ENCODE assay signal across 10 cellular contexts in the genomic region with DNA sequence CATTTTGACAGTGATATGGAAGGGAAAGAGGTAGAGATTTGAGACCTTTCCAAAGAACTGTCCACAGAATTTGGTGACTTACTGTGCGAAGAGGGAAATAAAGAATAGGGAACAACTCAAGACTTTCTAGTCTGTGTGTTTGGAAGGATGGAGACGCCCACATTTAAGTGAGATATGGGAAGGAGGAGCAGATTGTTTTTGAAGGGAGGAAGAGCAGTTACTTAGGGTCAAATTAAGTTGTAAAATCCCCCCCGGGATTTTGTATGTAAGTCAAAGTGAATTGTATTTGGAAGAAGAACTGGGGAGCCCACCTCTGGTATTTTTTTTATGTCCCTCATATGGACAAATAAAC. TPM values are rescaled to one million over a fixed set of nuclear protein-coding genes. Genes with fewer than 3 reads are reported as not detected.
DNase-seq lines count a peak whose midpoint lies in the region; ATAC-seq and TF ChIP-seq lines count a peak whose summit lies in the region.
"Had no signal": no experiment of that assay in that cellular context is flagged by ENCODE, and none has a peak within 500 bp of the region (broad histone marks: within the 10 kb centered on the region; RNA-seq: fewer than 3 reads in every experiment).

No MANE protein-coding gene starts in this region.

- no peaks in the 10 kb centered on the region for H3K27me3 Mint-ChIP-seq in natural killer cell treated with Interleukin-12 subunit alpha and Interleukin-12 subunit beta and Interleukin-15 and Interleukin-18, amount 100 ng/mL, for 72 hours
- H3K27me3 Mint-ChIP-seq: activated CD4-positive, alpha-beta memory T cell treated with anti-CD3 and anti-CD28 coated beads for 36 hours had no signal

- H3K27ac ChIP-seq in right atrium auricular region (peak overlapping the region; percentile 100), mucosa of rectum (ENCODE audit: low read depth in 2 of 2, low read length in 2 of 2) (peak overlapping the region; percentile 100)

- H3K36me3 ChIP-seq in right atrium auricular region (no peaks in the 10 kb centered on the region), mucosa of rectum (ENCODE audit: control insufficient read depth in 2 of 2, insufficient read depth in 2 of 2, low read length in 2 of 2) (peaks cover 16 to 17% of the 10 kb centered on the region in 2 donors)

- no peaks in the 10 kb centered on the region for H3K9me3 Mint-ChIP-seq in natural killer cell treated with Interleukin-12 subunit alpha and Interleukin-12 subunit beta and Interleukin-15 and Interleukin-18, amount 100 ng/mL, for 72 hours
- H3K9me3 Mint-ChIP-seq: activated CD4-positive, alpha-beta memory T cell treated with anti-CD3 and anti-CD28 coated beads for 36 hours had no signal

- ATAC-seq in HG03159 (IDR thresholded peaks at IDR 0.05; ENCODE audit: unreplicated experiment): no peak
- ATAC-seq in natural killer cell treated with Interleukin-12 subunit alpha and Interleukin-12 subunit beta and Interleukin-15 and Interleukin-18, amount 100 ng/mL, for 72 hours: no peak

- TF ChIP-seq CTCF in right atrium auricular region (IDR thresholded peaks at IDR 0.05) (no peak), cardiac fibroblast (IDR thresholded peaks at IDR 0.05; ENCODE audit: low read depth, low read length) (no peak)

- peaks cover 7% of the 10 kb centered on the region for H3K36me3 Mint-ChIP-seq in natural killer cell treated with Interleukin-12 subunit alpha and Interleukin-12 subunit beta and Interleukin-15 and Interleukin-18, amount 100 ng/mL, for 72 hours

- peaks cover 15 to 17% of the 10 kb centered on the region in 2 donors for H3K4me1 Mint-ChIP-seq in natural killer cell treated with Interleukin-12 subunit alpha and Interleukin-12 subunit beta and Interleukin-15 and Interleukin-18, amount 100 ng/mL, for 72 hours (ENCODE audit: low read depth in 2 of 2)

- H3K9ac ChIP-seq in mucosa of rectum (ENCODE audit: low read depth in 1 of 2, low read length in 2 of 2): peak overlapping the region; percentile 95 to 100

- H3K27me3 ChIP-seq in right atrium auricular region (no peaks in the 10 kb centered on the region), mucosa of rectum (ENCODE audit: control insufficient read depth in 2 of 2, insufficient read depth in 2 of 2, low read length in 2 of 2) (no peaks in the 10 kb centered on the region)

- H3K4me3 Mint-ChIP-seq in natural killer cell treated with Interleukin-12 subunit alpha and Interleukin-12 subunit beta and Interleukin-15 and Interleukin-18, amount 100 ng/mL, for 72 hours: no peak overlapping the region

- H3K4me3 ChIP-seq in right atrium auricular region (peak overlapping the region; percentile 69 to 77), cardiac fibroblast (replicated peaks in 1 of 2; ENCODE audit: low read depth in 2 of 2, low read length in 2 of 2) (peak overlapping the region; percentile 92 to 94), mucosa of rectum (ENCODE audit: low read length in 2 of 2) (peak overlapping the region; percentile 73 to 99)

- peaks cover 0 to 26% of the 10 kb centered on the region in 2 donors for H3K4me1 ChIP-seq in right atrium auricular region
- H3K4me1 ChIP-seq in mucosa of rectum (ENCODE audit: control insufficient read depth in 2 of 2, insufficient read depth in 2 of 2, low read length in 2 of 2): peaks cover 10 to 15% of the 10 kb centered on the region in 2 donors

- intact Hi-C loops in cardiac septum (cut with DNase I): loop anchor here (5.0 to 10.0 kb wide), 7 partner anchors 47 to 543 kb away; a partner anchor contains a TSS

- no peak for DNase-seq in right atrium auricular region (ENCODE audit: low spot score)
- DNase-seq in cardiac septum (ENCODE audit: low spot score): no peak
- no peak for DNase-seq in cardiac fibroblast (ENCODE audit: low read depth in 2 of 2)
- DNase-seq in NCI-H524 (lab: John Stamatoyannopoulos, UW): no peak
- no peak for DNase-seq in natural killer cell treated with Interleukin-12 subunit alpha and Interleukin-12 subunit beta and Interleukin-15 and Interleukin-18, amount 100 ng/mL, for 72 hours (ENCODE audit: low spot score)
- no peak for DNase-seq in cortex of kidney (lab: John Stamatoyannopoulos, UW)
- DNase-seq: activated CD4-positive, alpha-beta memory T cell treated with anti-CD3 and anti-CD28 coated beads for 36 hours; DMS 273 treated with DMSO at 0.1 percent for 48 hours had no signal

- no peak overlapping the region for H3K27ac Mint-ChIP-seq in natural killer cell treated with Interleukin-12 subunit alpha and Interleukin-12 subunit beta and Interleukin-15 and Interleukin-18, amount 100 ng/mL, for 72 hours
- H3K27ac Mint-ChIP-seq: activated CD4-positive, alpha-beta memory T cell treated with anti-CD3 and anti-CD28 coated beads for 36 hours had no signal

- H3K9me3 ChIP-seq in right atrium auricular region (no peaks in the 10 kb centered on the region), mucosa of rectum (ENCODE audit: control insufficient read depth in 2 of 2, low read length in 2 of 2) (no peaks in the 10 kb centered on the region)

RNA-seq across cellular contexts. Expression of a gene that starts 1.2 kb away (rescaled TPM):
- total RNA-seq in right atrium auricular region (10 to 100 TPM; 13.5 to 15.8 TPM), cardiac septum (9.8 TPM)
- total RNA-seq in natural killer cell treated with Interleukin-12 subunit alpha and Interleukin-12 subunit beta and Interleukin-15 and Interleukin-18, amount 100 ng/mL, for 72 hours: 10 to 100 TPM; 18.6 to 25.6 TPM
